Comparison of ENCODE assay signal across 15 cellular contexts in the genomic region with DNA sequence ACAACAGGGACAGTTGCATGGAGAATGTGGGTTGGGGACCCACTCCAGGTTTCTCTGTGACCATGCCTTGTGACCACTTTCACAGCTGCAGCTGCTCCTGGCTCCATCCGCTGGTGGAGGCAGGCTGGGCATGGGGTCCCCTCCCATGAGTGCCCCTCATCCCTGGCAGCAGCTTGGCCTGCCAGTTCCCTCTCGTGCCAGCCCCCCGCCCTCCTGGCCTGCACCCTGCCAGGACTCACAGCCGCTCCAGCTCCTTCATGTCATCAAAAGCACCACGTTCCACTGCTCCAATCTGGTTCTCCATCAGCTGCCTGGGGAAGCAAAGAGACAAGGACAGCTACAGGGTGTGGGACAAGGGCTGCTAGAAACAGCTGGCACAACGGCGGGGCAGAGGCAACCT. TPM values are rescaled to one million over a fixed set of nuclear protein-coding genes. Genes with fewer than 3 reads are reported as not detected.
"Had no signal": no experiment of that assay in that cellular context is flagged by ENCODE, and none has a peak within 500 bp of the region (broad histone marks: within the 10 kb centered on the region; RNA-seq: fewer than 3 reads in every experiment).

No MANE protein-coding gene starts in this region.

- H3K27ac ChIP-seq: heart left ventricle, ovary, right atrium auricular region had no signal

- H3K4me3 ChIP-seq: dorsolateral prefrontal cortex, heart left ventricle, ovary, right atrium auricular region had no signal

- H3K9me3 Mint-ChIP-seq: naive thymus-derived CD8-positive, alpha-beta T cell had no signal

- ATAC-seq: esophagus mucosa; heart left ventricle; naive thymus-derived CD8-positive, alpha-beta T cell had no signal

- H3K27me3 Mint-ChIP-seq: naive thymus-derived CD8-positive, alpha-beta T cell had no signal

- H3K36me3 Mint-ChIP-seq: naive thymus-derived CD8-positive, alpha-beta T cell had no signal

- DNase-seq: cortex of kidney; effector CD8-positive, alpha-beta T cell; kidney glomerular epithelial cell; mammary epithelial cell; naive thymus-derived CD8-positive, alpha-beta T cell; ovary; small intestine; stimulated activated CD4-positive, alpha-beta T cell treated with anti-CD3 and anti-CD28 coated beads, Interleukin-2, amount 100 ng/mL, for 48 hours; stimulated activated naive CD4-positive, alpha-beta T cell treated with Interleukin-2 at 50 U/mL for 16 hours; trophoblast cell had no signal

- H3K9me3 ChIP-seq: heart left ventricle, ovary, right atrium auricular region had no signal

- H3K4me3 Mint-ChIP-seq: naive thymus-derived CD8-positive, alpha-beta T cell had no signal

- H3K4me1 ChIP-seq: heart left ventricle, right atrium auricular region had no signal

- H3K36me3 ChIP-seq: heart left ventricle, ovary, right atrium auricular region had no signal

- H3K27ac Mint-ChIP-seq: naive thymus-derived CD8-positive, alpha-beta T cell had no signal

- H3K27me3 ChIP-seq: dorsolateral prefrontal cortex, heart left ventricle, ovary, right atrium auricular region had no signal

RNA-seq across cellular contexts. Expression of a gene that starts 22.6 kb away (rescaled TPM):
- total RNA-seq: glomerular endothelial cell, mammary epithelial cell, right atrium auricular region had no signal
- polyA plus RNA-seq: mammary epithelial cell had no signal
